21 cellular contexts compared by ENCODE assay signal in the genomic region with DNA sequence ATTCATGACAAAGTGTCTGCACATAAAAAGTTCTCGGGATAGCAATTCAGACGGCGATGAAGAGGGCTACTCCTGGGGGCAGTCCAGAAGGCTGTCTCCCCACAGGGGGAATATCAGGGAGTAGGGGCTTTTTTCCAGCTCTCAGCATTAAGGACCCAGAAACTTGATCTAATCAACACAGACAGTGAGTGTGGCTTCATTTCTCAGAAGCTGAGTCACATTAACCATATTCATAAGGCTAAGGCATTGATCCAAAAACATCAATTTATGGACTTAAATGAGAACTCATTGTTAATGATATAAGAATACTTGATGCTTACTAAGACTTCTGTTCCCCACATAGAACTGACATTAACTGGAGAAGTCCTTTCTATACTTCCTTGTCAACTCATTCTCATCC.
"Had no signal": no experiment of that assay in that cellular context is flagged by ENCODE, and none has a peak within 500 bp of the region (broad histone marks: within the 10 kb centered on the region; RNA-seq: fewer than 3 reads in every experiment).

No MANE protein-coding gene starts in this region.

- H3K9me3 ChIP-seq: colonic mucosa, sigmoid colon, stomach, thoracic aorta, transverse colon had no signal

- H3K36me3 Mint-ChIP-seq: memory B cell had no signal

- H3K27ac ChIP-seq: colonic mucosa, sigmoid colon, skin epidermis, stomach, thoracic aorta, transverse colon had no signal

- H3K36me3 ChIP-seq: colonic mucosa, sigmoid colon, stomach, thoracic aorta, transverse colon had no signal

- H3K79me2 ChIP-seq: hepatocyte had no signal

- DNase-seq: colonic mucosa; dermis blood vessel endothelial cell; endodermal cell; erythroblast; foreskin melanocyte; head of caudate nucleus; kidney glomerular epithelial cell; natural killer cell; posterior cingulate gyrus; sigmoid colon; stimulated activated CD4-positive, alpha-beta T cell treated with anti-CD3 and anti-CD28 coated beads, Interleukin-12 subunit alpha, Interleukin-12 subunit beta, amount 100 ng/mL, for 4 hours; stomach; substantia nigra; transverse colon had no signal

- H3K27ac Mint-ChIP-seq: endodermal cell, memory B cell, mesothelial cell of epicardium, natural killer cell had no signal

- H3K4me2 ChIP-seq: hepatocyte had no signal

- H3K4me1 Mint-ChIP-seq: memory B cell, neural crest cell had no signal

- H3K4me1 ChIP-seq: colonic mucosa, sigmoid colon, stomach, transverse colon had no signal

- ATAC-seq: left lobe of liver, natural killer cell had no signal

- H3K4me3 ChIP-seq: colonic mucosa, hepatocyte, sigmoid colon, skin epidermis, stomach, thoracic aorta, transverse colon had no signal

- H3K27me3 ChIP-seq: colonic mucosa, hepatocyte, sigmoid colon, stomach, transverse colon had no signal

- H3K9me3 Mint-ChIP-seq: endodermal cell, memory B cell, natural killer cell had no signal

- H2AFZ ChIP-seq: hepatocyte had no signal

- H3K4me3 Mint-ChIP-seq: endodermal cell, memory B cell, mesothelial cell of epicardium, natural killer cell, neural crest cell had no signal
